ENCODE assay signal across 1 cellular context in the genomic region with DNA sequence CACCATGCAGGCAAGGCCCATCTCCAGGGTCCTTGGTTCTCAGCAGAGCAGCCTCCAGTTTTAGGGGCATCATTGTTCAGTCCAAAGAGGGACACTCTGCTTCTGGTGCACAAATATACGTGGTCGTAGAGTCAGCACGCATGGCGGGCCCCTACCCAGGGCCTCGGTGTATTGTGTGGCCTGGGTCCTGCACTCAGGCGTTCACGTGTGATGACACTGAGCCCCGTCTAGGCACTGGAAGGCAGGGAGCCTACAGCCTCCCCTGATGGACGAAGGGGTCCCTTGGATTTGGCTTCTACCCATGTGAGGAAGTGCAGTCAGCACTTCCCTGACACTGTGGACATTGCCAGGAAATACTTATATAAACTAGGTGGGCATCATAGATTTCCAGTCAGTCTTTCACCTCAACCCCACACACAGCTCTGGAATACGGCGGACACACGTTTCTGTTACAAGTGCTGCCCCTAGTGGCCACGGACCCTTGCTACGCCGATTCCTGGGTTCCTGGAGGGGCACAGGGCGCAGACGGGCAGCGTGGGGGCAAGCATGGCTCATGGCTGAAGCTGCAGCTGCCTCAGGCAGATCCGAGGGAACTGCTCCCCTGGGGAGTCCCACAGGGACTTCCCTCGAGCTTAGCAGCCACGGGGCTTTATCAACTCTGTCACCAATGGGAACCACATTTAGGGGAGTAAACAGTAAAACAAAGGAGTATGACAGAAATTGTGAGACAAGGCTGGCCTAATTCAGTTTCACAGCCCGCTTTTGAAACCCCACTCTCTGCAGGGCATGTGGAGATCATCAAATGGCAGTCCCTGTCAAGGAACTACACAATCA.
TF ChIP-seq lines count a peak whose summit lies in the region.

No MANE protein-coding gene starts in this region.

TF ChIP-seq in GM12878, 131 proteins besides CTCF, POLR2A, EP300 and RAD21 (continued from another document and continues in another):
- TF ChIP-seq ZNF687 (IDR thresholded peaks at IDR 0.05) (peak; percentile 100), IKZF2 (IDR thresholded peaks at IDR 0.05) (peak; percentile 73 to 83; a peak in 3 of 4 replicates), HDGF (IDR thresholded peaks at IDR 0.05) (0 out of 2 replicates have a peak, but pooled peaks have one; percentile 59), MLLT1 (IDR thresholded peaks at IDR 0.05) (no peak), BMI1 (IDR thresholded peaks at IDR 0.05; ENCODE audit: borderline replicate concordance) (no peak), SP1 (IDR thresholded peaks at IDR 0.05; ENCODE audit: low read depth, low read length) (no peak), ZZZ3 (IDR thresholded peaks at IDR 0.05; ENCODE audit: control insufficient read depth, insufficient read length, low read depth) (no peak), ZNF384 (IDR thresholded peaks at IDR 0.05; ENCODE audit: borderline replicate concordance, low read depth, low read length) (no peak), BRCA1 (IDR thresholded peaks at IDR 0.05; ENCODE audit: low read depth, low read length) (no peak), NBN (IDR thresholded peaks at IDR 0.05) (0 out of 2 replicates have a peak, but pooled peaks have one; percentile 67), SMAD1 (IDR thresholded peaks at IDR 0.05; ENCODE audit: low read depth, partially characterized antibody) (peak; percentile 41), ZNF207 (IDR thresholded peaks at IDR 0.05; ENCODE audit: borderline replicate concordance) (no peak), SUZ12 (IDR thresholded peaks at IDR 0.05; ENCODE audit: unreplicated experiment) (no peak), MTA3 (IDR thresholded peaks at IDR 0.05; ENCODE audit: borderline replicate concordance, low read length) (0 out of 2 replicates have a peak, but pooled peaks have one; percentile 10), ETV6 (conservative IDR thresholded peaks at IDR 0.05 in 1 of 2, IDR thresholded peaks at IDR 0.05 in 1 of 2; ENCODE audit: borderline replicate concordance in 1 of 2, low read depth in 1 of 2) (peak in 1 of 2 experiments; percentile 54; a peak in 2 of 4 replicates), RB1 (IDR thresholded peaks at IDR 0.05; ENCODE audit: borderline replicate concordance) (peak; percentile 78; the same call in 1 of the 2 replicates), PAX5 (IDR thresholded peaks at IDR 0.05; ENCODE audit: borderline replicate concordance, low read depth, low read length) (peak; percentile 53; the same call in 1 of the 2 replicates), MTA2 (IDR thresholded peaks at IDR 0.05; ENCODE audit: low read depth) (peak; percentile 65; the same call in 1 of the 2 replicates), FOXM1 (IDR thresholded peaks at IDR 0.05; ENCODE audit: low read depth, low read length) (peak; percentile 49; the same call in 1 of the 2 replicates), GATAD2B (conservative IDR thresholded peaks at IDR 0.05; ENCODE audit: low read depth) (peak; percentile 99), CHD2 (IDR thresholded peaks at IDR 0.05; ENCODE audit: borderline replicate concordance, low read depth, low read length) (peak; percentile 63; the same call in 1 of the 2 replicates), ATF2 (IDR thresholded peaks at IDR 0.05; ENCODE audit: low read length) (peak; percentile 60), DPF2 (IDR thresholded peaks at IDR 0.05) (peak; percentile 59; the same call in 1 of the 2 replicates), ELK1 (IDR thresholded peaks at IDR 0.05; ENCODE audit: low read depth, low read length) (no peak), POU2F2 (IDR thresholded peaks at IDR 0.05; ENCODE audit: borderline replicate concordance, low read depth, low read length) (no peak; the same call in 2 of the 3 replicates), SRF (IDR thresholded peaks at IDR 0.05; ENCODE audit: low read depth in 2 of 2, low read length in 2 of 2) (no peak), PRDM15 (CRISPR knock-in tag; IDR thresholded peaks at IDR 0.05) (no peak)
- TF ChIP-seq, protein P1, sequence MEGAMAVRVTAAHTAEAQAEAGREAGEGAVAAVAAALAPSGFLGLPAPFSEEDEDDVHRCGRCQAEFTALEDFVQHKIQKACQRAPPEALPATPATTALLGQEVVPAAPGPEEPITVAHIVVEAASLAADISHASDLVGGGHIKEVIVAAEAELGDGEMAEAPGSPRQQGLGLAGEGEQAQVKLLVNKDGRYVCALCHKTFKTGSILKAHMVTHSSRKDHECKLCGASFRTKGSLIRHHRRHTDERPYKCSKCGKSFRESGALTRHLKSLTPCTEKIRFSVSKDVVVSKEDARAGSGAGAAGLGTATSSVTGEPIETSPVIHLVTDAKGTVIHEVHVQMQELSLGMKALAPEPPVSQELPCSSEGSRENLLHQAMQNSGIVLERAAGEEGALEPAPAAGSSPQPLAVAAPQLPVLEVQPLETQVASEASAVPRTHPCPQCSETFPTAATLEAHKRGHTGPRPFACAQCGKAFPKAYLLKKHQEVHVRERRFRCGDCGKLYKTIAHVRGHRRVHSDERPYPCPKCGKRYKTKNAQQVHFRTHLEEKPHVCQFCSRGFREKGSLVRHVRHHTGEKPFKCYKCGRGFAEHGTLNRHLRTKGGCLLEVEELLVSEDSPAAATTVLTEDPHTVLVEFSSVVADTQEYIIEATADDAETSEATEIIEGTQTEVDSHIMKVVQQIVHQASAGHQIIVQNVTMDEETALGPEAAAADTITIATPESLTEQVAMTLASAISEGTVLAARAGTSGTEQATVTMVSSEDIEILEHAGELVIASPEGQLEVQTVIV (IDR thresholded peaks at IDR 0.05; ENCODE audit: borderline replicate concordance, partially characterized antibody) = no peak
- TF ChIP-seq, protein P2, sequence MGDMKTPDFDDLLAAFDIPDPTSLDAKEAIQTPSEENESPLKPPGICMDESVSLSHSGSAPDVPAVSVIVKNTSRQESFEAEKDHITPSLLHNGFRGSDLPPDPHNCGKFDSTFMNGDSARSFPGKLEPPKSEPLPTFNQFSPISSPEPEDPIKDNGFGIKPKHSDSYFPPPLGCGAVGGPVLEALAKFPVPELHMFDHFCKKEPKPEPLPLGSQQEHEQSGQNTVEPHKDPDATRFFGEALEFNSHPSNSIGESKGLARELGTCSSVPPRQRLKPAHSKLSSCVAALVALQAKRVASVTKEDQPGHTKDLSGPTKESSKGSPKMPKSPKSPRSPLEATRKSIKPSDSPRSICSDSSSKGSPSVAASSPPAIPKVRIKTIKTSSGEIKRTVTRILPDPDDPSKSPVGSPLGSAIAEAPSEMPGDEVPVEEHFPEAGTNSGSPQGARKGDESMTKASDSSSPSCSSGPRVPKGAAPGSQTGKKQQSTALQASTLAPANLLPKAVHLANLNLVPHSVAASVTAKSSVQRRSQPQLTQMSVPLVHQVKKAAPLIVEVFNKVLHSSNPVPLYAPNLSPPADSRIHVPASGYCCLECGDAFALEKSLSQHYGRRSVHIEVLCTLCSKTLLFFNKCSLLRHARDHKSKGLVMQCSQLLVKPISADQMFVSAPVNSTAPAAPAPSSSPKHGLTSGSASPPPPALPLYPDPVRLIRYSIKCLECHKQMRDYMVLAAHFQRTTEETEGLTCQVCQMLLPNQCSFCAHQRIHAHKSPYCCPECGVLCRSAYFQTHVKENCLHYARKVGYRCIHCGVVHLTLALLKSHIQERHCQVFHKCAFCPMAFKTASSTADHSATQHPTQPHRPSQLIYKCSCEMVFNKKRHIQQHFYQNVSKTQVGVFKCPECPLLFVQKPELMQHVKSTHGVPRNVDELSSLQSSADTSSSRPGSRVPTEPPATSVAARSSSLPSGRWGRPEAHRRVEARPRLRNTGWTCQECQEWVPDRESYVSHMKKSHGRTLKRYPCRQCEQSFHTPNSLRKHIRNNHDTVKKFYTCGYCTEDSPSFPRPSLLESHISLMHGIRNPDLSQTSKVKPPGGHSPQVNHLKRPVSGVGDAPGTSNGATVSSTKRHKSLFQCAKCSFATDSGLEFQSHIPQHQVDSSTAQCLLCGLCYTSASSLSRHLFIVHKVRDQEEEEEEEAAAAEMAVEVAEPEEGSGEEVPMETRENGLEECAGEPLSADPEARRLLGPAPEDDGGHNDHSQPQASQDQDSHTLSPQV (IDR thresholded peaks at IDR 0.05) = 0 out of 2 replicates have a peak, but pooled peaks have one; percentile 2
